ENCODE assay signal across 11 cellular contexts in genomic region chr2:167844714-167845530, GRCh38.
DNase-seq lines count a peak whose midpoint lies in the region; ATAC-seq and TF ChIP-seq lines count a peak whose summit lies in the region.
"Had no signal": no experiment of that assay in that cellular context is flagged by ENCODE, and none has a peak within 500 bp of the region (broad histone marks: within the 10 kb centered on the region; RNA-seq: fewer than 3 reads in every experiment).

No MANE protein-coding gene starts in this region.

- H3K4me2 ChIP-seq in Karpas-422 (ENCODE audit: low read depth, low read length, poor library complexity, severe bottlenecking) (no peak overlapping the region), OCI-LY7 (ENCODE audit: low read length) (no peak overlapping the region)

- POLR2A ChIA-PET in OCI-LY7 (lab: Charles Lee), result interaction anchor here (0.6 to 0.7 kb wide), 2 partner anchors 375 to 1086 kb away, joined by 3 to 4 read pairs; no protein-coding TSS in a partner anchor

- H2AFZ ChIP-seq in Karpas-422 (ENCODE audit: low read length) (no peak overlapping the region), OCI-LY7 (ENCODE audit: low read length) (no peak overlapping the region)

- H3K9ac ChIP-seq in Karpas-422 (ENCODE audit: low read length), result no peak overlapping the region

- H3K36me3 ChIP-seq in Karpas-422 (ENCODE audit: insufficient read depth, low read length), result no peaks in the 10 kb centered on the region
- H3K36me3 ChIP-seq in OCI-LY7 (ENCODE audit: insufficient read depth, low read length), result no peaks in the 10 kb centered on the region

- CTCF ChIA-PET in OCI-LY7 (lab: Charles Lee; ENCODE audit: unreplicated experiment), result no interaction called here

- H3K27ac ChIP-seq in Karpas-422 (ENCODE audit: low read length) (no peak overlapping the region), OCI-LY7 (ENCODE audit: low read depth, low read length, poor library complexity, severe bottlenecking) (no peak overlapping the region)
- H3K27ac ChIP-seq: body of pancreas had no signal

- H3K4me3 ChIP-seq in Karpas-422 (ENCODE audit: low read length) (no peak overlapping the region), OCI-LY7 (ENCODE audit: low read depth, low read length, poor library complexity, severe bottlenecking) (no peak overlapping the region)
- H3K4me3 ChIP-seq: body of pancreas had no signal

- DNase-seq in ELF-1 (ENCODE audit: low read depth, low spot score) (peak; percentile 95), Karpas-422 (peak; percentile 81), OCI-LY7 (ENCODE audit: low spot score) (peak; percentile 14), kidney tubule cell (ENCODE audit: low spot score) (peak; percentile 46), cerebellum (ENCODE audit: low spot score) (no peak)
- DNase-seq: activated CD8-positive, alpha-beta memory T cell treated with anti-CD3 and anti-CD28 coated beads, Interleukin-2, amount 10 ng/mL, durations not matched to agents 7 days and 5 days; foreskin melanocyte; substantia nigra had no signal

- H4K20me1 ChIP-seq in Karpas-422 (ENCODE audit: insufficient read depth, low read depth, low read length), result no peaks in the 10 kb centered on the region
- no peaks in the 10 kb centered on the region for H4K20me1 ChIP-seq in OCI-LY7 (ENCODE audit: insufficient read depth, low read length)

- TF ChIP-seq CTCF in OCI-LY7 (conservative IDR thresholded peaks at IDR 0.05; ENCODE audit: low read length), result peak; percentile 66

- ATAC-seq in GM18867 (IDR thresholded peaks at IDR 0.05; ENCODE audit: unreplicated experiment), result no peak
- no peak for ATAC-seq in GM21825 (IDR thresholded peaks at IDR 0.05; ENCODE audit: unreplicated experiment)
- ATAC-seq: activated CD8-positive, alpha-beta memory T cell treated with anti-CD3 and anti-CD28 coated beads, Interleukin-2, amount 10 ng/mL, durations not matched to agents 7 days and 5 days; body of pancreas had no signal

- H3K9me3 ChIP-seq in Karpas-422 (ENCODE audit: low read length) (no peaks in the 10 kb centered on the region), OCI-LY7 (ENCODE audit: low read length) (no peaks in the 10 kb centered on the region)
- H3K9me3 ChIP-seq: body of pancreas had no signal

- BruUV-seq in OCI-LY7 (replicated peaks; lab: Mats Ljungman, UMichigan), result no TSS peak

- no peaks in the 10 kb centered on the region for H3K79me2 ChIP-seq in Karpas-422 (ENCODE audit: low read length)
- no peaks in the 10 kb centered on the region for H3K79me2 ChIP-seq in OCI-LY7 (ENCODE audit: insufficient read depth, low read depth, low read length)

- H3K9me2 ChIP-seq in Karpas-422 (replicated peaks; ENCODE audit: insufficient read depth, low read length) (no peaks in the 10 kb centered on the region), OCI-LY7 (ENCODE audit: insufficient read depth, low read length) (no peaks in the 10 kb centered on the region)

- intact Hi-C loops in OCI-LY7 (cut with micrococcal nuclease; ENCODE audit: unreplicated experiment), result no loop called here

- H3K4me1 ChIP-seq in Karpas-422 (ENCODE audit: low read length), result no peaks in the 10 kb centered on the region
- no peaks in the 10 kb centered on the region for H3K4me1 ChIP-seq in OCI-LY7 (ENCODE audit: insufficient read depth, low read length, poor library complexity, severe bottlenecking)
- H3K4me1 ChIP-seq: body of pancreas had no signal

- no peaks in the 10 kb centered on the region for H3K27me3 ChIP-seq in Karpas-422 (ENCODE audit: low read length)
- H3K27me3 ChIP-seq: body of pancreas had no signal
